1 cellular context compared by ENCODE assay signal in the genomic region with DNA sequence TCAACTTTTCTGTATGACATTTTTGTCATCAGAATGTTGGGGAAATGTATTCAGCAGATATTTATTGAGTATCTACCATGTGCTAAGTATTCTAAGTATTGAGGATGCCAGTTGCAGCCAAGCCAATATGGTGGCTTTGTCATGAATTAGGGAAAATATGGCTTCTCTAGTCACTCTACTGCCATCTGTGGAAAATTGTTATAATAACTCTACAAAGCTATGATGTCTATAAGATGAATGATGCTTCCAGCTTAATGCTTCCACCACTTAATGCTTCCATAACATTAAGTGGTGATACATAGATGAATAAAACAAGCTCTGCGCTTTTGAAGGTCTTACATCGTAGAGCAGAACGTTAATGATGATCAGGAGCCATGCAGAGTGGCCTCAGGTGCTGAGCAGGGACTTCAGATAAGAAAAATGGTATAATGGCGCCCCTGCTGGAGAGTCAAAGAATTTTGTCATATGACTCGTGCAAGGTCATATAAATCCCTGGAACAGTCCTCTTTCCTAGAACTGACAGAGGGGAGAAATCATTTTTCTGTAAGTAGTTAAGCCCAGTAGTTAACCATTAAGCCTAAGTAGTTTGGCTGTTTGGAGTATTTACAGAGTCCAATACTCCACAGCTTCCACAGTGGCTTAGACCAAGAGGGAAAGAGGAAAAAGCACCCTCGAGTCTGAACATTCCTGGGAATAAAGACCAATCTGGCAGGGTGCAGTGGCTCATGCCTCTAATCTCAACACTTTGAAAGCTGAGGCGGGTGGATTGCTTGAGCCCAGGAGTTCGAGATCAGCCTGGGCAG.
A peak's percentile ranks its signal among the peaks of the same experiment; 100 is the strongest.
TF ChIP-seq lines count a peak whose summit lies in the region.

No MANE protein-coding gene starts in this region.

TF ChIP-seq in K562, 482 proteins besides CTCF, POLR2A, EP300 and RAD21 (continues in another document):
- TF ChIP-seq KLF16 (IDR thresholded peaks at IDR 0.05), result peak; percentile 44; the same call in 1 of the 2 replicates
- peak; percentile 86 for TF ChIP-seq NBN (IDR thresholded peaks at IDR 0.05; ENCODE audit: low read depth)
- TF ChIP-seq ZNF324 (CRISPR knock-in tag; IDR thresholded peaks at IDR 0.05), result no peak
- TF ChIP-seq MBD2 (IDR thresholded peaks at IDR 0.05; ENCODE audit: borderline replicate concordance, low read depth), result no peak
- TF ChIP-seq CHD7 (IDR thresholded peaks at IDR 0.05; ENCODE audit: low read depth, low read length), result no peak
- peak; percentile 82 for TF ChIP-seq MEIS2 (IDR thresholded peaks at IDR 0.05; ENCODE audit: partially characterized antibody)
- 0 out of 2 replicates have a peak, but pooled peaks have one; percentile 11 for TF ChIP-seq TEAD4 (IDR thresholded peaks at IDR 0.05; ENCODE audit: low read length)
- no peak for TF ChIP-seq TEAD4 (CRISPR knock-in tag; IDR thresholded peaks at IDR 0.05; ENCODE audit: borderline replicate concordance)
- no peak for TF ChIP-seq IRF9 (tag; IDR thresholded peaks at IDR 0.05)
- TF ChIP-seq SAP30 (IDR thresholded peaks at IDR 0.05; ENCODE audit: borderline replicate concordance, insufficient read depth, low read depth, low read length, poor library complexity, severe bottlenecking), result no peak
- 0 out of 2 replicates have a peak, but pooled peaks have one; percentile 35 for TF ChIP-seq ZNF766 (CRISPR knock-in tag; conservative IDR thresholded peaks at IDR 0.05)
- TF ChIP-seq MNT (conservative IDR thresholded peaks at IDR 0.05), result peak in 1 of 2 experiments; percentile 30; a peak in 1 of 4 replicates
- 0 out of 2 replicates have a peak, but pooled peaks have one; percentile 25 for TF ChIP-seq MAFG (tag; conservative IDR thresholded peaks at IDR 0.05)
- TF ChIP-seq PPARD (CRISPR knock-in tag; IDR thresholded peaks at IDR 0.05), result no peak
- TF ChIP-seq MITF (IDR thresholded peaks at IDR 0.05), result peak; percentile 89
- peak; percentile 12; the same call in 1 of the 2 replicates for TF ChIP-seq STAG1 (CRISPR knock-in tag; IDR thresholded peaks at IDR 0.05; ENCODE audit: borderline replicate concordance)
- no peak for TF ChIP-seq ZNF140 (CRISPR knock-in tag; IDR thresholded peaks at IDR 0.05)
- no peak for TF ChIP-seq LARP7 (IDR thresholded peaks at IDR 0.05)
- TF ChIP-seq GATAD2B (IDR thresholded peaks at IDR 0.05; ENCODE audit: borderline replicate concordance), result peak; percentile 18; the same call in 1 of the 2 replicates
- TF ChIP-seq SMC3 (conservative IDR thresholded peaks at IDR 0.05; ENCODE audit: insufficient read depth, low read depth, low read length), result peak; percentile 51
- no peak for TF ChIP-seq ATF1 (CRISPR knock-in tag; IDR thresholded peaks at IDR 0.05)
- TF ChIP-seq ATF1 (tag; IDR thresholded peaks at IDR 0.05), result peak; percentile 60
- peak in 1 of 2 experiments; percentile 13; a peak in 1 of 4 replicates for TF ChIP-seq RCOR1 (IDR thresholded peaks at IDR 0.05; ENCODE audit: borderline replicate concordance in 1 of 2, low read depth in 2 of 2, low read length in 2 of 2)
- TF ChIP-seq KHSRP (IDR thresholded peaks at IDR 0.05), result no peak
- no peak for TF ChIP-seq ZNF436 (CRISPR knock-in tag; IDR thresholded peaks at IDR 0.05)
- no peak for TF ChIP-seq NR2C1 (IDR thresholded peaks at IDR 0.05)
- 0 out of 2 replicates have a peak, but pooled peaks have one; percentile 12 for TF ChIP-seq NR2C1 (tag; IDR thresholded peaks at IDR 0.05)
- 0 out of 2 replicates have a peak, but pooled peaks have one; percentile 31 for TF ChIP-seq BHLHE40 (IDR thresholded peaks at IDR 0.05; ENCODE audit: low read length)
- TF ChIP-seq, protein P1, sequence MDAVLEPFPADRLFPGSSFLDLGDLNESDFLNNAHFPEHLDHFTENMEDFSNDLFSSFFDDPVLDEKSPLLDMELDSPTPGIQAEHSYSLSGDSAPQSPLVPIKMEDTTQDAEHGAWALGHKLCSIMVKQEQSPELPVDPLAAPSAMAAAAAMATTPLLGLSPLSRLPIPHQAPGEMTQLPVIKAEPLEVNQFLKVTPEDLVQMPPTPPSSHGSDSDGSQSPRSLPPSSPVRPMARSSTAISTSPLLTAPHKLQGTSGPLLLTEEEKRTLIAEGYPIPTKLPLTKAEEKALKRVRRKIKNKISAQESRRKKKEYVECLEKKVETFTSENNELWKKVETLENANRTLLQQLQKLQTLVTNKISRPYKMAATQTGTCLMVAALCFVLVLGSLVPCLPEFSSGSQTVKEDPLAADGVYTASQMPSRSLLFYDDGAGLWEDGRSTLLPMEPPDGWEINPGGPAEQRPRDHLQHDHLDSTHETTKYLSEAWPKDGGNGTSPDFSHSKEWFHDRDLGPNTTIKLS (IDR thresholded peaks at IDR 0.05; ENCODE audit: borderline replicate concordance, low read depth), result no peak
- peak in 1 of 2 experiments; percentile 42; a peak in 2 of 4 replicates for TF ChIP-seq MAZ (CRISPR knock-in tag; conservative IDR thresholded peaks at IDR 0.05 in 1 of 2, IDR thresholded peaks at IDR 0.05 in 1 of 2)
- no peak for TF ChIP-seq SIRT6 (IDR thresholded peaks at IDR 0.05; ENCODE audit: low read depth, low read length)
- TF ChIP-seq, protein P2, sequence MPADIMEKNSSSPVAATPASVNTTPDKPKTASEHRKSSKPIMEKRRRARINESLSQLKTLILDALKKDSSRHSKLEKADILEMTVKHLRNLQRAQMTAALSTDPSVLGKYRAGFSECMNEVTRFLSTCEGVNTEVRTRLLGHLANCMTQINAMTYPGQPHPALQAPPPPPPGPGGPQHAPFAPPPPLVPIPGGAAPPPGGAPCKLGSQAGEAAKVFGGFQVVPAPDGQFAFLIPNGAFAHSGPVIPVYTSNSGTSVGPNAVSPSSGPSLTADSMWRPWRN (IDR thresholded peaks at IDR 0.05; ENCODE audit: low read depth), result no peak
- TF ChIP-seq EP400 (IDR thresholded peaks at IDR 0.05), result peak; percentile 50
- no peak for TF ChIP-seq SRSF9 (IDR thresholded peaks at IDR 0.05; ENCODE audit: borderline replicate concordance, low read depth, low read length)
- no peak for TF ChIP-seq HEY1 (CRISPR knock-in tag; IDR thresholded peaks at IDR 0.05; ENCODE audit: borderline replicate concordance)
- TF ChIP-seq, protein P3, sequence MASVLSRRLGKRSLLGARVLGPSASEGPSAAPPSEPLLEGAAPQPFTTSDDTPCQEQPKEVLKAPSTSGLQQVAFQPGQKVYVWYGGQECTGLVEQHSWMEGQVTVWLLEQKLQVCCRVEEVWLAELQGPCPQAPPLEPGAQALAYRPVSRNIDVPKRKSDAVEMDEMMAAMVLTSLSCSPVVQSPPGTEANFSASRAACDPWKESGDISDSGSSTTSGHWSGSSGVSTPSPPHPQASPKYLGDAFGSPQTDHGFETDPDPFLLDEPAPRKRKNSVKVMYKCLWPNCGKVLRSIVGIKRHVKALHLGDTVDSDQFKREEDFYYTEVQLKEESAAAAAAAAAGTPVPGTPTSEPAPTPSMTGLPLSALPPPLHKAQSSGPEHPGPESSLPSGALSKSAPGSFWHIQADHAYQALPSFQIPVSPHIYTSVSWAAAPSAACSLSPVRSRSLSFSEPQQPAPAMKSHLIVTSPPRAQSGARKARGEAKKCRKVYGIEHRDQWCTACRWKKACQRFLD (CRISPR knock-in tag; IDR thresholded peaks at IDR 0.05), result no peak
